ENCODE assay signal across 19 cellular contexts in the genomic region with DNA sequence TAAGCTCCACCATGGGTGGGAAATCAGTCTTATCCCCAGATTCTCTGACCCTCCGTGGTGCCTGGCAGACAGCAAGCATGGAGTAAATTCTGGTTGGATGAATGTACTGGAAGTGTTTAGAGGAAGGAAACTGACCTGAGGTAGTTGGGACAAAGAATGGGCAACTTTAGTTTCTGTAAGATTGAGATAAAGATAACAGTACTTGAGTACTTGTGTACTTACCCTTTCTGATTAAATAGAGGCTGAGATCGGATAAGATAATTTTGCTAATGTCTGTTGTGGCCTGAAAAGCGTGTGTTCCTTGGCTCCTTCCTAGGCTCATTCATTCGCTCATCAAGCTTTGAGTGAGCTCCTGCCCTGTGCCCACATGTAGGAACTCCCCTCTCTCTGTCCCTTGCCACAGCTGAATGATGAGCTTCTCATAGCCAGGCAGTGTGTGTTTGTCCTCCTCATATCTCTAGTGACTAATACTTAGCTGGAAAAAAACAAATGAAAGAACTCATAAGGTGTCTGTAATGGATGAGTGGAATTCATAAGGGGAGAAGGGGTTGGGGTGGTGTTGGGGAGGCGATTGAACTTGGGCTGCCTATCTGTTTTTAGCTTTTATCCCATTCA.
A peak's percentile ranks its signal among the peaks of the same experiment; 100 is the strongest.
DNase-seq lines count a peak whose midpoint lies in the region; ATAC-seq, FAIRE-seq and TF ChIP-seq lines count a peak whose summit lies in the region.
"Had no signal": no experiment of that assay in that cellular context is flagged by ENCODE, and none has a peak within 500 bp of the region (broad histone marks: within the 10 kb centered on the region; RNA-seq: fewer than 3 reads in every experiment).

No MANE protein-coding gene starts in this region.

- no peaks in the 10 kb centered on the region for H3K27me3 ChIP-seq in right atrium auricular region
- no peaks in the 10 kb centered on the region for H3K27me3 ChIP-seq in GM12878 (replicated peaks in 1 of 2; ENCODE audit: control insufficient read depth in 2 of 2, insufficient read depth in 2 of 2, low read length in 1 of 2)

- H3K9me3 ChIP-seq in right atrium auricular region (no peaks in the 10 kb centered on the region), GM12878 (replicated peaks; ENCODE audit: control insufficient read depth, insufficient read depth, low read length) (no peaks in the 10 kb centered on the region), kidney (ENCODE audit: control insufficient read depth in 1 of 2, low read length in 2 of 2) (no peaks in the 10 kb centered on the region)

- TF ChIP-seq CTCF in right atrium auricular region (IDR thresholded peaks at IDR 0.05) (no peak), GM12878 (IDR thresholded peaks at IDR 0.05 in 2 of 3, conservative IDR thresholded peaks at IDR 0.05 in 1 of 3; ENCODE audit: control insufficient read depth in 2 of 3, extremely low read depth in 1 of 3, insufficient read depth in 1 of 3, low read depth in 3 of 3, low read length in 3 of 3) (no peak), kidney (IDR thresholded peaks at IDR 0.05; ENCODE audit: borderline replicate concordance, extremely low read depth, insufficient read depth) (no peak), type B pancreatic cell (conservative IDR thresholded peaks at IDR 0.05) (no peak)

- peaks cover 56% of the 10 kb centered on the region for H3K4me1 Mint-ChIP-seq in type B pancreatic cell (ENCODE audit: unreplicated experiment)

- ATAC-seq in Right ventricle myocardium inferior (no peak), GM12878 (no peak), GM21723 (IDR thresholded peaks at IDR 0.05; ENCODE audit: unreplicated experiment) (no peak)

- intact Hi-C loops in Right ventricle myocardium inferior (cut with DNase I), result no loop called here
- intact Hi-C loops in GM12878 (cut with micrococcal nuclease; ENCODE audit: unreplicated experiment), result no loop called here
- intact Hi-C loops in kidney (cut with DNase I), result no loop called here

- H3K9ac ChIP-seq in GM12878 (ENCODE audit: control insufficient read depth, insufficient read depth, low read length) (no peak overlapping the region), kidney (ENCODE audit: low read length in 2 of 2) (no peak overlapping the region)

- H3K4me2 ChIP-seq in GM12878 (ENCODE audit: control insufficient read depth, insufficient read depth), result no peak overlapping the region

- H3K36me3 ChIP-seq in right atrium auricular region (peaks cover 33% of the 10 kb centered on the region), GM12878 (ENCODE audit: control insufficient read depth in 2 of 2, insufficient read depth in 2 of 2, low read length in 1 of 2) (no peaks in the 10 kb centered on the region), kidney (ENCODE audit: control insufficient read depth in 1 of 2, insufficient read depth in 2 of 2, low read length in 2 of 2) (no peaks in the 10 kb centered on the region)

- SMC1A ChIA-PET in GM12878 (lab: Charles Lee; ENCODE audit: uncharacterized antibody, unreplicated experiment), result interaction anchor here (1.1 kb wide), 1 partner anchor 8 kb away, joined by 3 read pairs; no protein-coding TSS in a partner anchor

- no peak for TF ChIP-seq EP300 in GM12878 (IDR thresholded peaks at IDR 0.05; ENCODE audit: borderline replicate concordance in 1 of 2, control insufficient read depth in 1 of 2, low read depth in 2 of 2, low read length in 2 of 2)

- H3K4me1 ChIP-seq in right atrium auricular region (peaks cover 0 to 34% of the 10 kb centered on the region in 2 donors), GM12878 (ENCODE audit: control insufficient read depth, insufficient read depth, low read length) (no peaks in the 10 kb centered on the region), kidney (ENCODE audit: control insufficient read depth in 1 of 2, insufficient read depth in 1 of 2, low read depth in 1 of 2, low read length in 2 of 2) (peaks cover 0 to 14% of the 10 kb centered on the region in 2 donors)

- H3K9me3 Mint-ChIP-seq in type B pancreatic cell, result no peaks in the 10 kb centered on the region
- H3K9me3 Mint-ChIP-seq: activated naive CD4-positive, alpha-beta T cell treated with anti-CD3 and anti-CD28 coated beads for 36 hours; neural crest cell had no signal

- H3K27me3 Mint-ChIP-seq in type B pancreatic cell, result no peaks in the 10 kb centered on the region

- H3K36me3 Mint-ChIP-seq in type B pancreatic cell, result peaks cover 47% of the 10 kb centered on the region

- BruUV-seq in GM12878 (replicated peaks; lab: Mats Ljungman, UMichigan), result no TSS peak

- H3K4me3 ChIP-seq in right atrium auricular region (no peak overlapping the region), GM12878 (no peak overlapping the region), kidney (ENCODE audit: low read length in 2 of 2) (no peak overlapping the region)

- peak overlapping the region; percentile 4 for H3K27ac Mint-ChIP-seq in type B pancreatic cell
- H3K27ac Mint-ChIP-seq: activated naive CD4-positive, alpha-beta T cell treated with anti-CD3 and anti-CD28 coated beads for 36 hours had no signal

- no peak overlapping the region for H2AFZ ChIP-seq in GM12878 (ENCODE audit: control insufficient read depth, low read depth, low read length)

- FAIRE-seq in GM12878 (lab: Jason Lieb, UNC) (peak; percentile 70), kidney (lab: Jason Lieb, UNC) (no peak)
- FAIRE-seq: endometrium, GM12892, H54 had no signal

- H4K20me1 ChIP-seq in GM12878 (ENCODE audit: control insufficient read depth, insufficient read depth), result no peaks in the 10 kb centered on the region

- POLR2A ChIA-PET in GM12878 (lab: Charles Lee), result no interaction called here

- TF ChIP-seq POLR2A in GM12878 (IDR thresholded peaks at IDR 0.05; ENCODE audit: low read depth, low read length), result no peak

- RAD21 ChIA-PET in GM12878 (lab: Charles Lee; ENCODE audit: unreplicated experiment), result no interaction called here

- DNase-seq in right atrium auricular region (ENCODE audit: low spot score) (no peak), Right ventricle myocardium inferior (ENCODE audit: missing footprints) (no peak), GM12878 (ENCODE audit: low read depth, low spot score) (no peak), kidney (no peak), type B pancreatic cell (ENCODE audit: extremely low spot score, unreplicated experiment) (no peak), G401 (ENCODE audit: low spot score) (no peak), NCI-H1048 (lab: John Stamatoyannopoulos, UW) (no peak)
- DNase-seq: activated CD4-positive, alpha-beta T cell treated with anti-CD3 and anti-CD28 coated beads for 48 hours; activated naive CD4-positive, alpha-beta T cell treated with anti-CD3 and anti-CD28 coated beads for 36 hours; foreskin melanocyte; GDM1; NCI-H1694; right cardiac atrium; stimulated activated CD4-positive, alpha-beta T cell treated with anti-CD3 and anti-CD28 coated beads, Interleukin-1b, Interleukin-23, amount 100 ng/mL, for 48 hours had no signal

- in situ Hi-C loops in GM12878 (cut with MboI) (no loop called here), G401 (cut with HindIII; ENCODE audit: low sequenced_read_pairs) (no loop called here)

- WGBS in GM12878 (ENCODE audit: insufficient coverage, insufficient replicate concordance, low lambda C conversion rate, missing lambda C conversion rate), result 33% methylated on average over 5 of the region's 5 CpGs

- no peak overlapping the region for H3K4me3 Mint-ChIP-seq in type B pancreatic cell
- H3K4me3 Mint-ChIP-seq: activated naive CD4-positive, alpha-beta T cell treated with anti-CD3 and anti-CD28 coated beads for 36 hours; neural crest cell had no signal

- no peaks in the 10 kb centered on the region for H3K79me2 ChIP-seq in GM12878 (ENCODE audit: control insufficient read depth, insufficient read depth, low read length)

- H3K27ac ChIP-seq in right atrium auricular region (peak overlapping the region; percentile 87 to 89), GM12878 (ENCODE audit: control insufficient read depth, insufficient read depth) (no peak overlapping the region), kidney (ENCODE audit: low read depth in 2 of 2, low read length in 2 of 2) (peak overlapping the region; percentile 36 to 79)

- no peak for TF ChIP-seq RAD21 in GM12878 (IDR thresholded peaks at IDR 0.05; ENCODE audit: insufficient read depth, low read depth, low read length)

- CTCF ChIA-PET in GM12878 (lab: Yijun Ruan, JAX), result no interaction called here

TF ChIP-seq in GM12878, 131 proteins besides CTCF, POLR2A, EP300 and RAD21 (continues in another document):
- TF ChIP-seq EED (IDR thresholded peaks at IDR 0.05; ENCODE audit: low read depth) (no peak), CHD1 (IDR thresholded peaks at IDR 0.05; ENCODE audit: low read depth, low read length) (no peak), NR2C1 (IDR thresholded peaks at IDR 0.05) (no peak), RFX5 (IDR thresholded peaks at IDR 0.05; ENCODE audit: low read depth, low read length) (no peak)
- TF ChIP-seq, protein P1, sequence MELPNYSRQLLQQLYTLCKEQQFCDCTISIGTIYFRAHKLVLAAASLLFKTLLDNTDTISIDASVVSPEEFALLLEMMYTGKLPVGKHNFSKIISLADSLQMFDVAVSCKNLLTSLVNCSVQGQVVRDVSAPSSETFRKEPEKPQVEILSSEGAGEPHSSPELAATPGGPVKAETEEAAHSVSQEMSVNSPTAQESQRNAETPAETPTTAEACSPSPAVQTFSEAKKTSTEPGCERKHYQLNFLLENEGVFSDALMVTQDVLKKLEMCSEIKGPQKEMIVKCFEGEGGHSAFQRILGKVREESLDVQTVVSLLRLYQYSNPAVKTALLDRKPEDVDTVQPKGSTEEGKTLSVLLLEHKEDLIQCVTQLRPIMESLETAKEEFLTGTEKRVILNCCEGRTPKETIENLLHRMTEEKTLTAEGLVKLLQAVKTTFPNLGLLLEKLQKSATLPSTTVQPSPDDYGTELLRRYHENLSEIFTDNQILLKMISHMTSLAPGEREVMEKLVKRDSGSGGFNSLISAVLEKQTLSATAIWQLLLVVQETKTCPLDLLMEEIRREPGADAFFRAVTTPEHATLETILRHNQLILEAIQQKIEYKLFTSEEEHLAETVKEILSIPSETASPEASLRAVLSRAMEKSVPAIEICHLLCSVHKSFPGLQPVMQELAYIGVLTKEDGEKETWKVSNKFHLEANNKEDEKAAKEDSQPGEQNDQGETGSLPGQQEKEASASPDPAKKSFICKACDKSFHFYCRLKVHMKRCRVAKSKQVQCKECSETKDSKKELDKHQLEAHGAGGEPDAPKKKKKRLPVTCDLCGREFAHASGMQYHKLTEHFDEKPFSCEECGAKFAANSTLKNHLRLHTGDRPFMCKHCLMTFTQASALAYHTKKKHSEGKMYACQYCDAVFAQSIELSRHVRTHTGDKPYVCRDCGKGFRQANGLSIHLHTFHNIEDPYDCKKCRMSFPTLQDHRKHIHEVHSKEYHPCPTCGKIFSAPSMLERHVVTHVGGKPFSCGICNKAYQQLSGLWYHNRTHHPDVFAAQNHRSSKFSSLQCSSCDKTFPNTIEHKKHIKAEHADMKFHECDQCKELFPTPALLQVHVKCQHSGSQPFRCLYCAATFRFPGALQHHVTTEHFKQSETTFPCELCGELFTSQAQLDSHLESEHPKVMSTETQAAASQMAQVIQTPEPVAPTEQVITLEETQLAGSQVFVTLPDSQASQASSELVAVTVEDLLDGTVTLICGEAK (IDR thresholded peaks at IDR 0.05; ENCODE audit: borderline replicate concordance), result no peak
